ENCODE assay signal across 1 cellular context in genomic region chr1:30747028-30748008, GRCh38.
TF ChIP-seq lines count a peak whose summit lies in the region.

No MANE protein-coding gene starts in this region.

TF ChIP-seq in GM23338, 12 proteins besides CTCF, POLR2A, EP300 and RAD21 (continued from another document):
- TF ChIP-seq ZNF462 (CRISPR knock-in tag; IDR thresholded peaks at IDR 0.05): no peak
- no peak for TF ChIP-seq EZH2 (IDR thresholded peaks at IDR 0.05; ENCODE audit: low read depth, unreplicated experiment)
- no peak for TF ChIP-seq CREB1 (CRISPR knock-in tag; IDR thresholded peaks at IDR 0.05; ENCODE audit: low read depth)
- TF ChIP-seq STAT1 (IDR thresholded peaks at IDR 0.05; ENCODE audit: unreplicated experiment): no peak
- TF ChIP-seq NANOG (IDR thresholded peaks at IDR 0.05; ENCODE audit: borderline replicate concordance): no peak
- no peak for TF ChIP-seq ZNF114 (CRISPR knock-in tag; IDR thresholded peaks at IDR 0.05)
- no peak for TF ChIP-seq ETS1 (IDR thresholded peaks at IDR 0.05)
- no peak for TF ChIP-seq JUNB (IDR thresholded peaks at IDR 0.05; ENCODE audit: unreplicated experiment)
- no peak for TF ChIP-seq EZH2phosphoT487 (IDR thresholded peaks at IDR 0.05; ENCODE audit: unreplicated experiment)
- no peak for TF ChIP-seq ZNF331 (CRISPR knock-in tag; IDR thresholded peaks at IDR 0.05; ENCODE audit: low read depth)
- no peak for TF ChIP-seq POLR2AphosphoS5 (IDR thresholded peaks at IDR 0.05; ENCODE audit: low read depth)
